ENCODE assay signal across 1 cellular context in genomic region chr6:49506569-49507111, GRCh38.
TF ChIP-seq lines count a peak whose summit lies in the region.

No MANE protein-coding gene starts in this region.

TF ChIP-seq in HepG2, 621 proteins besides CTCF, POLR2A, EP300 and RAD21 (continues in another document):
- TF ChIP-seq NRL (CRISPR knock-in tag; IDR thresholded peaks at IDR 0.05; ENCODE audit: borderline replicate concordance) (no peak), NCOR1 (IDR thresholded peaks at IDR 0.05; ENCODE audit: borderline replicate concordance, low read length) (peak; percentile 40; the same call in 1 of the 2 replicates), ETS1 (CRISPR knock-in tag; IDR thresholded peaks at IDR 0.05) (no peak), GRHL1 (CRISPR knock-in tag; conservative IDR thresholded peaks at IDR 0.05) (no peak), ZNF510 (CRISPR knock-in tag; IDR thresholded peaks at IDR 0.05; ENCODE audit: low read depth) (no peak), ZBTB25 (CRISPR knock-in tag; IDR thresholded peaks at IDR 0.05) (no peak), ZNF790 (CRISPR knock-in tag; IDR thresholded peaks at IDR 0.05; ENCODE audit: borderline replicate concordance) (no peak), ZSCAN31 (CRISPR knock-in tag; IDR thresholded peaks at IDR 0.05; ENCODE audit: low read depth) (peak; percentile 73; the same call in 1 of the 2 replicates), GABPB1 (CRISPR knock-in tag; IDR thresholded peaks at IDR 0.05) (no peak), KAT2B (IDR thresholded peaks at IDR 0.05; ENCODE audit: borderline replicate concordance, low read depth, low read length) (no peak), ERF (CRISPR knock-in tag; IDR thresholded peaks at IDR 0.05) (peak; percentile 29; the same call in 1 of the 2 replicates), HOXA9 (CRISPR knock-in tag; IDR thresholded peaks at IDR 0.05; ENCODE audit: borderline replicate concordance) (no peak), SP4 (CRISPR knock-in tag; IDR thresholded peaks at IDR 0.05) (no peak), ZNF7 (CRISPR knock-in tag; IDR thresholded peaks at IDR 0.05) (no peak), ZNF574 (CRISPR knock-in tag; IDR thresholded peaks at IDR 0.05) (no peak), DNMT1 (CRISPR knock-in tag; IDR thresholded peaks at IDR 0.05) (no peak), HNF4A (CRISPR knock-in tag; IDR thresholded peaks at IDR 0.05) (0 out of 2 replicates have a peak, but pooled peaks have one; percentile 22), ZHX2 (IDR thresholded peaks at IDR 0.05; ENCODE audit: low read depth) (no peak), ZHX2 (CRISPR knock-in tag; IDR thresholded peaks at IDR 0.05; ENCODE audit: borderline replicate concordance) (no peak), ZNF772 (CRISPR knock-in tag; IDR thresholded peaks at IDR 0.05) (0 out of 2 replicates have a peak, but pooled peaks have one; percentile 30), PCBP1 (IDR thresholded peaks at IDR 0.05; ENCODE audit: borderline replicate concordance, low read depth, low read length) (no peak), ZBED4 (CRISPR knock-in tag; IDR thresholded peaks at IDR 0.05; ENCODE audit: borderline replicate concordance) (no peak), NR1H2 (CRISPR knock-in tag; IDR thresholded peaks at IDR 0.05; ENCODE audit: borderline replicate concordance, low read depth) (no peak), IRF2 (CRISPR knock-in tag; IDR thresholded peaks at IDR 0.05) (no peak), GFI1 (CRISPR knock-in tag; IDR thresholded peaks at IDR 0.05; ENCODE audit: borderline replicate concordance) (no peak), SAP130 (CRISPR knock-in tag; IDR thresholded peaks at IDR 0.05; ENCODE audit: low read depth) (peak; percentile 72), TCF7L2 (IDR thresholded peaks at IDR 0.05; ENCODE audit: low read depth, low read length) (no peak), ZNF704 (CRISPR knock-in tag; IDR thresholded peaks at IDR 0.05; ENCODE audit: borderline replicate concordance) (no peak), ATF3 (CRISPR knock-in tag; IDR thresholded peaks at IDR 0.05) (peak; percentile 34; the same call in 1 of the 2 replicates), ZNF564 (CRISPR knock-in tag; IDR thresholded peaks at IDR 0.05) (0 out of 2 replicates have a peak, but pooled peaks have one; percentile 26), ZNF616 (CRISPR knock-in tag; IDR thresholded peaks at IDR 0.05; ENCODE audit: low read depth) (no peak), ZMYM4 (CRISPR knock-in tag; IDR thresholded peaks at IDR 0.05) (peak; percentile 92), ZNF562 (CRISPR knock-in tag; IDR thresholded peaks at IDR 0.05; ENCODE audit: borderline replicate concordance) (no peak), SIX4 (CRISPR knock-in tag; IDR thresholded peaks at IDR 0.05) (no peak), ZNF570 (CRISPR knock-in tag; IDR thresholded peaks at IDR 0.05; ENCODE audit: borderline replicate concordance) (no peak), TFDP1 (CRISPR knock-in tag; IDR thresholded peaks at IDR 0.05; ENCODE audit: borderline replicate concordance) (peak; percentile 13; the same call in 1 of the 2 replicates), TRIM22 (IDR thresholded peaks at IDR 0.05) (no peak), EEA1 (CRISPR knock-in tag; IDR thresholded peaks at IDR 0.05; ENCODE audit: borderline replicate concordance) (no peak), XBP1 (CRISPR knock-in tag; IDR thresholded peaks at IDR 0.05) (no peak), RORA (CRISPR knock-in tag; IDR thresholded peaks at IDR 0.05) (no peak), RBM39 (IDR thresholded peaks at IDR 0.05; ENCODE audit: low read depth, low read length, poor library complexity, severe bottlenecking) (no peak), ZNF451 (CRISPR knock-in tag; IDR thresholded peaks at IDR 0.05) (no peak)
